Comparison of ENCODE assay signal across 17 cellular contexts in the genomic region with DNA sequence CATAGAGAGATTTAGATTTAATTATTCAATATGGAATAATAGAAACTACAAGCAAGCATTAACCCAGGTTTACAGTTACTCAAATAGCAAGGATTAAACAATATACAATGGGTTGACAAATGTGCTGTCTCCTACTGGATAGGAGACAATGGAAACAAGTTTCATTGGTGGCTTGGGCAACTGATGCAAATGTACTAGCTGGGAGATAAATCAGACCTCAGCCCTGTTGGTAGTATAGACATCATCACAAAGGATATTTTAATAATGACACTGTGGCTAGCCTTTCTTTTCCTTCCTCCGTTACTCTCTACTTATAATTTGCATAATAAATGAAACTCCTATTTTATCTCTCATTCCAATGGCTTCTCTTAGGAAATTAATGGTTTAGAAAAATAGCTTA.
DNase-seq lines count a peak whose midpoint lies in the region; ATAC-seq and TF ChIP-seq lines count a peak whose summit lies in the region.
"Had no signal": no experiment of that assay in that cellular context is flagged by ENCODE, and none has a peak within 500 bp of the region (broad histone marks: within the 10 kb centered on the region; RNA-seq: fewer than 3 reads in every experiment).

No MANE protein-coding gene starts in this region.

- H3K9me3 Mint-ChIP-seq in natural killer cell treated with Interleukin-12 subunit alpha and Interleukin-12 subunit beta and Interleukin-15 and Interleukin-18, amount 100 ng/mL, for 72 hours = no peaks in the 10 kb centered on the region
- H3K9me3 Mint-ChIP-seq: CD4-positive, alpha-beta T cell had no signal

- no peaks in the 10 kb centered on the region for H4K20me1 ChIP-seq in OCI-LY7 (ENCODE audit: insufficient read depth, low read length)

- BruUV-seq in A673 (replicated peaks; lab: Mats Ljungman, UMichigan) = no TSS peak
- no TSS peak for BruUV-seq in OCI-LY7 (replicated peaks; lab: Mats Ljungman, UMichigan)

- no peaks in the 10 kb centered on the region for H3K36me3 Mint-ChIP-seq in natural killer cell treated with Interleukin-12 subunit alpha and Interleukin-12 subunit beta and Interleukin-15 and Interleukin-18, amount 100 ng/mL, for 72 hours

- CTCF ChIA-PET in A673 (lab: Charles Lee) = no interaction called here
- CTCF ChIA-PET in OCI-LY7 (lab: Charles Lee; ENCODE audit: unreplicated experiment) = interaction anchor here (0.7 kb wide), 1 partner anchor 828 kb away, joined by 3 read pairs; no protein-coding TSS in a partner anchor

- no peak overlapping the region for H3K4me3 Mint-ChIP-seq in natural killer cell treated with Interleukin-12 subunit alpha and Interleukin-12 subunit beta and Interleukin-15 and Interleukin-18, amount 100 ng/mL, for 72 hours
- H3K4me3 Mint-ChIP-seq: CD4-positive, alpha-beta T cell had no signal

- peak; percentile 7 for DNase-seq in A673 (ENCODE audit: low spot score)
- no peak for DNase-seq in OCI-LY7 (ENCODE audit: low spot score)
- no peak for DNase-seq in psoas muscle
- DNase-seq in putamen (ENCODE audit: low spot score) = no peak
- no peak for DNase-seq in kidney tubule cell (ENCODE audit: low spot score)
- DNase-seq in natural killer cell treated with Interleukin-12 subunit alpha and Interleukin-12 subunit beta and Interleukin-15 and Interleukin-18, amount 100 ng/mL, for 72 hours (ENCODE audit: low spot score) = no peak
- no peak for DNase-seq in NCI-H187 treated with DMSO at 0.1 percent for 48 hours (lab: John Stamatoyannopoulos, UW)
- DNase-seq: CD4-positive, alpha-beta T cell; DMS79; NCI-H1930; NCI-H2171 treated with DMSO at 0.1 percent for 48 hours; NCI-H82; SIG-M5 had no signal

- no peaks in the 10 kb centered on the region for H3K27me3 Mint-ChIP-seq in natural killer cell treated with Interleukin-12 subunit alpha and Interleukin-12 subunit beta and Interleukin-15 and Interleukin-18, amount 100 ng/mL, for 72 hours
- H3K27me3 Mint-ChIP-seq: CD4-positive, alpha-beta T cell had no signal

- H3K4me1 ChIP-seq in A673 (ENCODE audit: insufficient read depth, low read length, poor library complexity, severe bottlenecking) (peaks cover 18% of the 10 kb centered on the region), OCI-LY7 (ENCODE audit: insufficient read depth, low read length, poor library complexity, severe bottlenecking) (peaks cover 21% of the 10 kb centered on the region), mesodermal cell (ENCODE audit: control insufficient read depth, insufficient read depth, low read length, poor library complexity, severe bottlenecking) (peaks cover 6% of the 10 kb centered on the region), psoas muscle (peaks cover 29% of the 10 kb centered on the region)

- no peaks in the 10 kb centered on the region for H3K9me2 ChIP-seq in OCI-LY7 (ENCODE audit: insufficient read depth, low read length)

- H3K9me3 ChIP-seq in A673 (ENCODE audit: low read depth, low read length, poor library complexity, severe bottlenecking) = no peaks in the 10 kb centered on the region
- no peaks in the 10 kb centered on the region for H3K9me3 ChIP-seq in OCI-LY7 (ENCODE audit: low read length)
- no peaks in the 10 kb centered on the region for H3K9me3 ChIP-seq in mesodermal cell (ENCODE audit: control insufficient read depth, low read length)
- no peaks in the 10 kb centered on the region for H3K9me3 ChIP-seq in psoas muscle

- intact Hi-C loops in A673 (cut with micrococcal nuclease; ENCODE audit: unreplicated experiment) (loop anchor here (5.0 to 10.0 kb wide), 2 partner anchors 253 to 1150 kb away; no protein-coding TSS in a partner anchor), OCI-LY7 (cut with micrococcal nuclease; ENCODE audit: unreplicated experiment) (loop anchor here (2.0 to 5.0 kb wide), 3 partner anchors 270 to 1207 kb away; no protein-coding TSS in a partner anchor), psoas muscle (cut with DNase I) (loop anchor here (5.0 to 10.0 kb wide), 8 partner anchors 143 to 1225 kb away; a partner anchor contains a TSS)

- peak overlapping the region; percentile 3; the same call in 1 of the 2 replicates for H3K4me2 ChIP-seq in OCI-LY7 (ENCODE audit: low read length)
- H3K4me2 ChIP-seq: KMS-11 had no signal

- no peak for ATAC-seq in psoas muscle
- no peak for ATAC-seq in natural killer cell treated with Interleukin-12 subunit alpha and Interleukin-12 subunit beta and Interleukin-15 and Interleukin-18, amount 100 ng/mL, for 72 hours
- ATAC-seq: HepG2 had no signal

- no CpG with 5 or more reads among the region's 1 CpG for WGBS in mesodermal cell (ENCODE audit: insufficient coverage in 2 of 2), 2 experiments
- 86 to 88% (median 87%) methylated on average over 1 of the region's 1 CpG for WGBS in psoas muscle, 3 donors

- POLR2A ChIA-PET in A673 (lab: Charles Lee; ENCODE audit: low non-redundant PET) (no interaction called here), OCI-LY7 (lab: Charles Lee) (no interaction called here)

- H3K4me3 ChIP-seq in A673 (ENCODE audit: low read depth, low read length, poor library complexity, severe bottlenecking) (no peak overlapping the region), OCI-LY7 (ENCODE audit: low read depth, low read length, poor library complexity, severe bottlenecking) (no peak overlapping the region), mesodermal cell (ENCODE audit: extremely low read depth, insufficient read depth, low read length, poor library complexity, severe bottlenecking) (no peak overlapping the region), psoas muscle (no peak overlapping the region)
- H3K4me3 ChIP-seq: GM23248 had no signal

- no peak overlapping the region for H3K27ac ChIP-seq in A673 (ENCODE audit: low read depth, low read length, poor library complexity, severe bottlenecking)
- no peak overlapping the region for H3K27ac ChIP-seq in OCI-LY7 (ENCODE audit: low read depth, low read length, poor library complexity, severe bottlenecking)
- peak overlapping the region; percentile 60 for H3K27ac ChIP-seq in mesodermal cell (ENCODE audit: low read depth, low read length, severe bottlenecking)
- H3K27ac ChIP-seq in psoas muscle = peak overlapping the region; percentile 79
- H3K27ac ChIP-seq: GM23248, KMS-11 had no signal

- no peaks in the 10 kb centered on the region for H3K4me1 Mint-ChIP-seq in natural killer cell treated with Interleukin-12 subunit alpha and Interleukin-12 subunit beta and Interleukin-15 and Interleukin-18, amount 100 ng/mL, for 72 hours (ENCODE audit: low read depth in 2 of 2)

- H2AFZ ChIP-seq in OCI-LY7 (ENCODE audit: low read length) = no peak overlapping the region
- H2AFZ ChIP-seq: GM23248 had no signal

- H3K27me3 ChIP-seq in A673 (replicated peaks; ENCODE audit: insufficient read depth, low read depth, low read length, poor library complexity) (no peaks in the 10 kb centered on the region), psoas muscle (ENCODE audit: insufficient read depth in 3 of 3, low read length in 2 of 3) (no peaks in the 10 kb centered on the region)

- TF ChIP-seq CTCF in A673 (conservative IDR thresholded peaks at IDR 0.05; ENCODE audit: low read depth, low read length) (no peak), OCI-LY7 (conservative IDR thresholded peaks at IDR 0.05; ENCODE audit: low read length) (no peak), psoas muscle (IDR thresholded peaks at IDR 0.05) (no peak)

- H3K79me2 ChIP-seq in OCI-LY7 (ENCODE audit: insufficient read depth, low read depth, low read length) = no peaks in the 10 kb centered on the region

- no peak overlapping the region for H3K27ac Mint-ChIP-seq in natural killer cell treated with Interleukin-12 subunit alpha and Interleukin-12 subunit beta and Interleukin-15 and Interleukin-18, amount 100 ng/mL, for 72 hours
- H3K27ac Mint-ChIP-seq: CD4-positive, alpha-beta T cell had no signal

- H3K36me3 ChIP-seq in A673 (ENCODE audit: insufficient read depth, low read length, poor library complexity, severe bottlenecking) (no peaks in the 10 kb centered on the region), OCI-LY7 (ENCODE audit: insufficient read depth, low read length) (no peaks in the 10 kb centered on the region), mesodermal cell (ENCODE audit: control insufficient read depth, insufficient read depth, low read length) (no peaks in the 10 kb centered on the region), psoas muscle (ENCODE audit: insufficient read depth in 1 of 2, low read depth in 1 of 2) (no peaks in the 10 kb centered on the region)

Comparison
In these comparisons a context has a peak if more than half of its experiments do, and no peak if none do; other contexts are left out.
1. H3K27ac ChIP-seq: peak in mesodermal cell (single experiment) and psoas muscle (single experiment); none in A673 (single experiment) and OCI-LY7 (single experiment).